16 cellular contexts compared by ENCODE assay signal in genomic region chr1:156665539-156665938, GRCh38. TPM values are rescaled to one million over a fixed set of nuclear protein-coding genes. Genes with fewer than 3 reads are reported as not detected.
DNase-seq lines count a peak whose midpoint lies in the region; ATAC-seq and TF ChIP-seq lines count a peak whose summit lies in the region.
"Had no signal": no experiment of that assay in that cellular context is flagged by ENCODE, and none has a peak within 500 bp of the region (broad histone marks: within the 10 kb centered on the region; RNA-seq: fewer than 3 reads in every experiment).

No MANE protein-coding gene starts in this region.

- H3K27me3 Mint-ChIP-seq in stimulated activated naive B cell treated with anti-CD40 and anti-IgM and Interleukin-4, amounts not matched to agents 10 μg/mL and 1 μg/mL and 100 μg/mL, for 72 hours, result peaks cover 3 to 11% of the 10 kb centered on the region in 2 donors
- peaks cover 16 to 46% (median 25%) of the 10 kb centered on the region in 3 donors for H3K27me3 Mint-ChIP-seq in CD14-positive monocyte (ENCODE audit: low read depth in 3 of 3)
- H3K27me3 Mint-ChIP-seq: activated CD4-positive, alpha-beta memory T cell treated with anti-CD3 and anti-CD28 coated beads for 36 hours had no signal

- H2BK15ac ChIP-seq in IMR-90 (ENCODE audit: low read depth, low read length) (peak overlapping the region; percentile 66; the same call in 1 of the 3 replicates), mesenchymal stem cell (ENCODE audit: low read depth, poor library complexity, severe bottlenecking) (peak overlapping the region; percentile 96)

- H3K4ac ChIP-seq in IMR-90 (ENCODE audit: low read depth, low read length), result peak overlapping the region; percentile 88
- peak overlapping the region; percentile 67 to 84 for H3K4ac ChIP-seq in mesenchymal stem cell (ENCODE audit: low read depth in 1 of 2, low read length in 2 of 2)

- H3K4me2 ChIP-seq in IMR-90 (ENCODE audit: low read depth, low read length), result no peak overlapping the region
- H3K4me2 ChIP-seq in mesenchymal stem cell (ENCODE audit: low read length, poor library complexity, severe bottlenecking), result no peak overlapping the region

- no peak for ATAC-seq in IMR-90 (ENCODE audit: low read depth)
- ATAC-seq in stimulated activated naive B cell treated with anti-CD40 and anti-IgM and Interleukin-4, amounts not matched to agents 10 μg/mL and 1 μg/mL and 100 μg/mL, for 72 hours (replicated peaks), result no peak
- ATAC-seq: CD8-positive, alpha-beta T cell had no signal

- TF ChIP-seq CTCF in IMR-90 (conservative IDR thresholded peaks at IDR 0.05; ENCODE audit: low read depth, low read length) (no peak), suprapubic skin (IDR thresholded peaks at IDR 0.05) (no peak), CD14-positive monocyte (IDR thresholded peaks at IDR 0.05) (no peak)

- in situ Hi-C loops in IMR-90 (cut with MboI; ENCODE audit: low sequenced_read_pairs), result no loop called here

- no peak for TF ChIP-seq POLR2A in IMR-90 (IDR thresholded peaks at IDR 0.05; ENCODE audit: low read depth, low read length)
- TF ChIP-seq POLR2A in suprapubic skin (IDR thresholded peaks at IDR 0.05), result no peak

- H2BK120ac ChIP-seq in IMR-90 (ENCODE audit: low read depth, low read length) (peak overlapping the region; percentile 96), mesenchymal stem cell (ENCODE audit: low read depth, low read length) (peak overlapping the region; percentile 80)

- no peak overlapping the region for H3K56ac ChIP-seq in IMR-90 (ENCODE audit: extremely low read depth, insufficient read depth, low read length)

- no peak overlapping the region for H3K4me3 Mint-ChIP-seq in stimulated activated naive B cell treated with anti-CD40 and anti-IgM and Interleukin-4, amounts not matched to agents 10 μg/mL and 1 μg/mL and 100 μg/mL, for 72 hours
- peak overlapping the region in 1 of 2 donors; percentile 79 for H3K4me3 Mint-ChIP-seq in CD14-positive monocyte
- H3K4me3 Mint-ChIP-seq: activated CD4-positive, alpha-beta memory T cell treated with anti-CD3 and anti-CD28 coated beads for 36 hours; activated naive CD4-positive, alpha-beta T cell treated with anti-CD3 and anti-CD28 coated beads, Interleukin-2, amount 10 ng/mL, durations not matched to agents 7 days and 5 days; CD8-positive, alpha-beta T cell had no signal

- H2AFZ ChIP-seq in IMR-90 (replicated peaks; ENCODE audit: low read length, poor library complexity) (peak overlapping the region; percentile 77), mesenchymal stem cell (ENCODE audit: low read depth, low read length) (no peak overlapping the region)

- no peaks in the 10 kb centered on the region for H3K9me3 Mint-ChIP-seq in stimulated activated naive B cell treated with anti-CD40 and anti-IgM and Interleukin-4, amounts not matched to agents 10 μg/mL and 1 μg/mL and 100 μg/mL, for 72 hours
- no peaks in the 10 kb centered on the region for H3K9me3 Mint-ChIP-seq in CD14-positive monocyte
- H3K9me3 Mint-ChIP-seq: activated CD4-positive, alpha-beta memory T cell treated with anti-CD3 and anti-CD28 coated beads for 36 hours; activated naive CD4-positive, alpha-beta T cell treated with anti-CD3 and anti-CD28 coated beads, Interleukin-2, amount 10 ng/mL, durations not matched to agents 7 days and 5 days; CD8-positive, alpha-beta T cell had no signal

- CTCF ChIA-PET in IMR-90 (lab: Yijun Ruan, JAX), result interaction anchor here (0.6 to 1.1 kb wide), 3 partner anchors 11 to 39 kb away, joined by 3 to 5 read pairs (median 3); no protein-coding TSS in a partner anchor

- peak overlapping the region; percentile 64 for H4K5ac ChIP-seq in IMR-90 (ENCODE audit: low read depth, low read length)

- H2BK5ac ChIP-seq in IMR-90 (ENCODE audit: low read depth, low read length, poor library complexity, severe bottlenecking) (peak overlapping the region; percentile 28), mesenchymal stem cell (ENCODE audit: low read depth, low read length, poor library complexity, severe bottlenecking) (no peak overlapping the region)

- peaks cover 0 to 39% of the 10 kb centered on the region in 2 experiments; a peak in 2 of 4 replicates for H3K79me1 ChIP-seq in IMR-90 (ENCODE audit: low read depth in 1 of 2, low read length in 2 of 2)
- no peaks in the 10 kb centered on the region for H3K79me1 ChIP-seq in mesenchymal stem cell (replicated peaks; ENCODE audit: low read length, poor library complexity, severe bottlenecking)

- no peak for TF ChIP-seq EP300 in suprapubic skin (IDR thresholded peaks at IDR 0.05)

- no peak for TF ChIP-seq RAD21 in IMR-90 (IDR thresholded peaks at IDR 0.05; ENCODE audit: low read length)

- intact Hi-C loops in IMR-90 (cut with micrococcal nuclease), result no loop called here
- intact Hi-C loops in CD14-positive monocyte (cut with micrococcal nuclease), result no loop called here

- H3K18ac ChIP-seq in IMR-90 (ENCODE audit: low read depth, low read length) (peak overlapping the region; percentile 19), mesenchymal stem cell (ENCODE audit: low read depth in 1 of 2, low read length in 2 of 2) (peak overlapping the region; percentile 84 to 86)

- dilution Hi-C loops in IMR-90 (cut with HindIII; ENCODE audit: low sequenced_read_pairs, unreplicated experiment), result no loop called here

- peaks cover 24% of the 10 kb centered on the region for H3K9me1 ChIP-seq in IMR-90 (ENCODE audit: insufficient read depth, low read length)

- peak overlapping the region; percentile 90 for H4K91ac ChIP-seq in IMR-90 (ENCODE audit: insufficient read depth, low read depth, low read length)
- peak overlapping the region; percentile 87 for H4K91ac ChIP-seq in mesenchymal stem cell (ENCODE audit: low read length)

- H4K20me1 ChIP-seq in IMR-90 (ENCODE audit: insufficient read depth, low read length), result no peaks in the 10 kb centered on the region; the same call in 1 of the 2 replicates

- H3K27ac Mint-ChIP-seq in stimulated activated naive B cell treated with anti-CD40 and anti-IgM and Interleukin-4, amounts not matched to agents 10 μg/mL and 1 μg/mL and 100 μg/mL, for 72 hours, result peak overlapping the region; percentile 4
- H3K27ac Mint-ChIP-seq in CD14-positive monocyte, result no peak overlapping the region
- H3K27ac Mint-ChIP-seq: activated CD4-positive, alpha-beta memory T cell treated with anti-CD3 and anti-CD28 coated beads for 36 hours; activated naive CD4-positive, alpha-beta T cell treated with anti-CD3 and anti-CD28 coated beads, Interleukin-2, amount 10 ng/mL, durations not matched to agents 7 days and 5 days; CD8-positive, alpha-beta T cell had no signal

- no TSS peak for BruUV-seq in IMR-90 (replicated peaks; lab: Mats Ljungman, UMichigan)

- no peaks in the 10 kb centered on the region for H3K9me3 ChIP-seq in IMR-90 (ENCODE audit: control insufficient read depth, insufficient read depth, low read length)
- no peaks in the 10 kb centered on the region for H3K9me3 ChIP-seq in duodenal mucosa (ENCODE audit: control insufficient read depth in 1 of 2, low read length in 2 of 2)
- no peaks in the 10 kb centered on the region for H3K9me3 ChIP-seq in mesenchymal stem cell (ENCODE audit: control insufficient read depth, low read length)
- H3K9me3 ChIP-seq in suprapubic skin, result no peaks in the 10 kb centered on the region

- H3K4me1 ChIP-seq in IMR-90 (ENCODE audit: control insufficient read depth, insufficient read depth, low read length) (peaks cover 58% of the 10 kb centered on the region), duodenal mucosa (ENCODE audit: control insufficient read depth in 1 of 2, insufficient read depth in 2 of 2, low read length in 2 of 2) (peaks cover 47 to 50% of the 10 kb centered on the region in 2 donors), mesenchymal stem cell (ENCODE audit: control insufficient read depth, insufficient read depth, low read depth, low read length) (peaks cover 53% of the 10 kb centered on the region), suprapubic skin (peaks cover 85% of the 10 kb centered on the region)

- peak overlapping the region; percentile 75 to 97 for H4K8ac ChIP-seq in IMR-90 (ENCODE audit: low read depth in 2 of 2, low read length in 2 of 2)
- H4K8ac ChIP-seq in mesenchymal stem cell (ENCODE audit: low read length), result peak overlapping the region; percentile 73

- no peaks in the 10 kb centered on the region for H3K27me3 ChIP-seq in IMR-90 (ENCODE audit: control insufficient read depth, insufficient read depth, low read length)
- no peaks in the 10 kb centered on the region for H3K27me3 ChIP-seq in duodenal mucosa (ENCODE audit: control insufficient read depth in 1 of 2, insufficient read depth in 2 of 2, low read length in 2 of 2)
- H3K27me3 ChIP-seq in mesenchymal stem cell (ENCODE audit: control insufficient read depth in 1 of 2, insufficient read depth in 1 of 2, low read length in 2 of 2), result no peaks in the 10 kb centered on the region
- H3K27me3 ChIP-seq in suprapubic skin, result no peaks in the 10 kb centered on the region

- H3K14ac ChIP-seq in IMR-90 (replicated peaks; ENCODE audit: low read depth, low read length) (peak overlapping the region; percentile 84), mesenchymal stem cell (ENCODE audit: low read length in 2 of 2) (peak overlapping the region in 1 of 2 experiments; percentile 66)

- H3K9ac ChIP-seq in IMR-90 (ENCODE audit: low read depth, low read length), result no peak overlapping the region
- H3K9ac ChIP-seq in duodenal mucosa (ENCODE audit: low read depth in 1 of 2, low read length in 2 of 2), result no peak overlapping the region
- no peak overlapping the region for H3K9ac ChIP-seq in mesenchymal stem cell (ENCODE audit: low read length)

- peak overlapping the region; percentile 82 to 98 for H2BK12ac ChIP-seq in mesenchymal stem cell (ENCODE audit: low read length in 2 of 2)

- peak overlapping the region; percentile 71 for H2BK20ac ChIP-seq in IMR-90 (ENCODE audit: low read depth, low read length)

- peaks cover 52 to 53% of the 10 kb centered on the region in 2 donors for H3K4me1 Mint-ChIP-seq in stimulated activated naive B cell treated with anti-CD40 and anti-IgM and Interleukin-4, amounts not matched to agents 10 μg/mL and 1 μg/mL and 100 μg/mL, for 72 hours
- H3K4me1 Mint-ChIP-seq in CD14-positive monocyte, result peaks cover 50% of the 10 kb centered on the region

- POLR2A ChIA-PET in IMR-90 (lab: Charles Lee; ENCODE audit: unreplicated experiment), result interaction anchor here (0.6 to 2.1 kb wide), 3 partner anchors 8 to 149 kb away, joined by 5 to 22 read pairs (median 6); partner anchors contain the start of gene NES

- H3K23ac ChIP-seq in IMR-90 (ENCODE audit: low read depth, low read length) (peak overlapping the region; percentile 39), mesenchymal stem cell (ENCODE audit: low read length in 2 of 2) (no peak overlapping the region)

- peak overlapping the region; percentile 70 for H2AK9ac ChIP-seq in IMR-90 (replicated peaks; ENCODE audit: low read depth, low read length, poor library complexity)

- no peak overlapping the region for H3K4me3 ChIP-seq in IMR-90 (ENCODE audit: insufficient read depth, low read depth, low read length)
- no peak overlapping the region for H3K4me3 ChIP-seq in duodenal mucosa (ENCODE audit: low read depth in 1 of 2, low read length in 2 of 2)
- H3K4me3 ChIP-seq in mesenchymal stem cell (ENCODE audit: insufficient read depth in 1 of 2, low read depth in 1 of 2, low read length in 2 of 2), result no peak overlapping the region
- no peak overlapping the region for H3K4me3 ChIP-seq in suprapubic skin

- WGBS in IMR-90 (ENCODE audit: extremely low coverage in 2 of 2, insufficient read length in 1 of 2), 2 experiments, result 69% methylated on average over 2 of the region's 3 CpGs; no CpG with 5 or more reads in 1 of the 2 experiments
- 49% methylated on average over 3 of the region's 3 CpGs for WGBS in mesenchymal stem cell
- 78% methylated on average over 3 of the region's 3 CpGs for WGBS in suprapubic skin

- H3K36me3 Mint-ChIP-seq in stimulated activated naive B cell treated with anti-CD40 and anti-IgM and Interleukin-4, amounts not matched to agents 10 μg/mL and 1 μg/mL and 100 μg/mL, for 72 hours, result no peaks in the 10 kb centered on the region
- H3K36me3 Mint-ChIP-seq in CD14-positive monocyte, result no peaks in the 10 kb centered on the region
- H3K36me3 Mint-ChIP-seq: activated CD4-positive, alpha-beta memory T cell treated with anti-CD3 and anti-CD28 coated beads for 36 hours; activated naive CD4-positive, alpha-beta T cell treated with anti-CD3 and anti-CD28 coated beads, Interleukin-2, amount 10 ng/mL, durations not matched to agents 7 days and 5 days; CD8-positive, alpha-beta T cell had no signal

- H3K27ac ChIP-seq in IMR-90 (ENCODE audit: insufficient read depth, low read length), result peak overlapping the region; percentile 40; the same call in 1 of the 2 replicates
- peak overlapping the region; percentile 59 for H3K27ac ChIP-seq in duodenal mucosa (ENCODE audit: low read depth, low read length)
- no peak overlapping the region for H3K27ac ChIP-seq in mesenchymal stem cell (ENCODE audit: low read length, poor library complexity, severe bottlenecking)
- H3K27ac ChIP-seq in suprapubic skin, result no peak overlapping the region

- H2AK5ac ChIP-seq in IMR-90 (ENCODE audit: low read depth, low read length) (peak overlapping the region; percentile 76), mesenchymal stem cell (ENCODE audit: low read length, severe bottlenecking) (peak overlapping the region; percentile 95)

- H3K36me3 ChIP-seq in IMR-90 (ENCODE audit: control insufficient read depth, insufficient read depth, low read length) (no peaks in the 10 kb centered on the region), duodenal mucosa (ENCODE audit: control insufficient read depth in 1 of 2, insufficient read depth in 2 of 2, low read length in 2 of 2) (no peaks in the 10 kb centered on the region), mesenchymal stem cell (ENCODE audit: control insufficient read depth in 1 of 2, insufficient read depth in 2 of 2, low read depth in 1 of 2, low read length in 2 of 2) (peaks cover 0 to 18% of the 10 kb centered on the region in 2 experiments), suprapubic skin (no peaks in the 10 kb centered on the region)

- DNase-seq in IMR-90 (no peak), mesenchymal stem cell (no peak), GM19240 (ENCODE audit: insufficient read length, low spot score) (no peak), H4 (ENCODE audit: low spot score) (no peak), suprapubic skin (ENCODE audit: low spot score in 2 of 2) (no peak), CD14-positive monocyte (ENCODE audit: low spot score) (no peak)
- no peak for DNase-seq in stimulated activated naive B cell treated with anti-CD40 and anti-IgM and Interleukin-4, amounts not matched to agents 10 μg/mL and 1 μg/mL and 100 μg/mL, for 72 hours
- DNase-seq: activated CD4-positive, alpha-beta memory T cell treated with anti-CD3 and anti-CD28 coated beads for 36 hours; activated naive CD4-positive, alpha-beta T cell treated with anti-CD3 and anti-CD28 coated beads, Interleukin-2, amount 10 ng/mL, durations not matched to agents 7 days and 5 days; CD8-positive, alpha-beta T cell; GOT3; midbrain; NCI-H2081 had no signal

RNA-seq across cellular contexts. Expression of gene NES, which starts 11.7 kb away (rescaled TPM):
- total RNA-seq in IMR-90 (2012; rRNA removed) (40.1 and 46.1 TPM in 2 replicates), suprapubic skin (1 to 10 TPM; 1.9 to 7.4 (median 4.8) TPM)
- polyA plus RNA-seq in IMR-90 (2012; rRNA removed) (25.3 and 26.7 TPM in 2 replicates), CD14-positive monocyte (not detected)
- 12.6 and 13.2 TPM in 2 replicates for polyA plus RNA-seq in IMR-90 (2012; cell fraction: cytosol; rRNA removed)
- polyA plus RNA-seq in IMR-90 (2012; cell fraction: nucleus; rRNA removed; ENCODE audit: low replicate concordance), result 30.6 and 35.9 TPM in 2 replicates
- polyA plus RNA-seq in mesenchymal stem cell (2013, experiment 1 of 2), result 49.2 TPM
- polyA plus RNA-seq in mesenchymal stem cell (2013, experiment 2 of 2), result 45.3 TPM
- 0.41 and 0.48 TPM in 2 replicates for total RNA-seq in H4 (2014; rRNA removed; shearing (Covaris generic))
- total RNA-seq: CD8-positive, alpha-beta T cell had no signal

RNA-seq across cellular contexts. Expression of gene BCAN, which starts 23.6 kb away (rescaled TPM):
- total RNA-seq in IMR-90 (2012; rRNA removed), result not detected in 2 replicates
- polyA plus RNA-seq in IMR-90 (2012; rRNA removed), result 0.07 TPM in 1 of 2 replicates, not detected in the other
- 0.04 and 0.11 TPM in 2 replicates for polyA plus RNA-seq in IMR-90 (2012; cell fraction: cytosol; rRNA removed)
- 0.05 TPM in 2 replicates for polyA plus RNA-seq in IMR-90 (2012; cell fraction: nucleus; rRNA removed; ENCODE audit: low replicate concordance)
- 0.33 TPM for polyA plus RNA-seq in mesenchymal stem cell (2013, experiment 1 of 2)
- polyA plus RNA-seq in mesenchymal stem cell (2013, experiment 2 of 2), result 0.23 TPM
- total RNA-seq in H4 (2014; rRNA removed; shearing (Covaris generic)), result 0.06 TPM in 1 of 2 replicates, not detected in the other
- 10 to 100 TPM; 17.8 to 41.2 (median 29.4) TPM for total RNA-seq in suprapubic skin
- polyA plus RNA-seq in CD14-positive monocyte, result not detected
- total RNA-seq: activated CD4-positive, alpha-beta memory T cell treated with anti-CD3 and anti-CD28 coated beads for 36 hours; CD8-positive, alpha-beta T cell; dermis blood vessel endothelial cell; T-helper 1 cell treated with Interleukin-12 subunit alpha and Interleukin-12 subunit beta and Interleukin-4 antibody, amounts not matched to agents 30 ng/mL and 1 ng/mL, for 36 hours had no signal

RNA-seq across cellular contexts. Expression of gene CRABP2, which starts 39.8 kb away (rescaled TPM):
- total RNA-seq in IMR-90 (2012; rRNA removed), result 6.1 and 6.3 TPM in 2 replicates
- 12.2 and 15.7 TPM in 2 replicates for polyA plus RNA-seq in IMR-90 (2012; rRNA removed)
- 12.2 and 23.5 TPM in 2 replicates for polyA plus RNA-seq in IMR-90 (2012; cell fraction: cytosol; rRNA removed)
- 6.7 and 8.7 TPM in 2 replicates for polyA plus RNA-seq in IMR-90 (2012; cell fraction: nucleus; rRNA removed; ENCODE audit: low replicate concordance)
- polyA plus RNA-seq in mesenchymal stem cell (2013, experiment 1 of 2), result 42.6 TPM
- 41.2 TPM for polyA plus RNA-seq in mesenchymal stem cell (2013, experiment 2 of 2)
- 0.95 and 3.8 TPM in 2 replicates for total RNA-seq in H4 (2014; rRNA removed; shearing (Covaris generic))
- 10 to 100 TPM; 38.4 to 98.0 (median 68.2) TPM for total RNA-seq in suprapubic skin
- polyA plus RNA-seq in CD14-positive monocyte, result under 1 TPM in 1 of 2 donors, not detected in 1; 0.23 TPM

RNA-seq across cellular contexts. Expression of gene HAPLN2, which starts 46.3 kb away (rescaled TPM):
- total RNA-seq in IMR-90 (2012; rRNA removed), result not detected in 2 replicates
- not detected in 2 replicates for polyA plus RNA-seq in IMR-90 (2012; rRNA removed)
- polyA plus RNA-seq in IMR-90 (2012; cell fraction: cytosol; rRNA removed), result 0.35 TPM in 1 of 2 replicates, not detected in the other
- 0.20 and 0.21 TPM in 2 replicates for polyA plus RNA-seq in IMR-90 (2012; cell fraction: nucleus; rRNA removed; ENCODE audit: low replicate concordance)
- polyA plus RNA-seq in mesenchymal stem cell (2013, experiment 1 of 2), result 0.07 TPM
- 0.07 TPM for polyA plus RNA-seq in mesenchymal stem cell (2013, experiment 2 of 2)
- total RNA-seq in H4 (2014; rRNA removed; shearing (Covaris generic)), result not detected in 2 replicates
- total RNA-seq in suprapubic skin, result 1 to 10 TPM in 2 of 4 donors, not detected in 2; 1.0 to 2.9 TPM
- not detected for polyA plus RNA-seq in CD14-positive monocyte
- total RNA-seq: dermis blood vessel endothelial cell; T-helper 1 cell treated with Interleukin-12 subunit alpha and Interleukin-12 subunit beta and Interleukin-4 antibody, amounts not matched to agents 30 ng/mL and 1 ng/mL, for 36 hours had no signal

Comparison
In these comparisons a context has a peak if more than half of its experiments do, and no peak if none do; other contexts are left out.
1. H3K27ac ChIP-seq: peak in IMR-90 (single experiment) and duodenal mucosa (single experiment); none in mesenchymal stem cell (single experiment) and suprapubic skin (single experiment).
2. RNA of gene BCAN, which starts 23.6 kb away (total RNA-seq): 17.8 to 41.2 TPM in suprapubic skin; 0.06 TPM in H4 and not detected in IMR-90; every median in the first group is over 10 times any median in the second.